9 cellular contexts compared by ENCODE assay signal in the genomic region with DNA sequence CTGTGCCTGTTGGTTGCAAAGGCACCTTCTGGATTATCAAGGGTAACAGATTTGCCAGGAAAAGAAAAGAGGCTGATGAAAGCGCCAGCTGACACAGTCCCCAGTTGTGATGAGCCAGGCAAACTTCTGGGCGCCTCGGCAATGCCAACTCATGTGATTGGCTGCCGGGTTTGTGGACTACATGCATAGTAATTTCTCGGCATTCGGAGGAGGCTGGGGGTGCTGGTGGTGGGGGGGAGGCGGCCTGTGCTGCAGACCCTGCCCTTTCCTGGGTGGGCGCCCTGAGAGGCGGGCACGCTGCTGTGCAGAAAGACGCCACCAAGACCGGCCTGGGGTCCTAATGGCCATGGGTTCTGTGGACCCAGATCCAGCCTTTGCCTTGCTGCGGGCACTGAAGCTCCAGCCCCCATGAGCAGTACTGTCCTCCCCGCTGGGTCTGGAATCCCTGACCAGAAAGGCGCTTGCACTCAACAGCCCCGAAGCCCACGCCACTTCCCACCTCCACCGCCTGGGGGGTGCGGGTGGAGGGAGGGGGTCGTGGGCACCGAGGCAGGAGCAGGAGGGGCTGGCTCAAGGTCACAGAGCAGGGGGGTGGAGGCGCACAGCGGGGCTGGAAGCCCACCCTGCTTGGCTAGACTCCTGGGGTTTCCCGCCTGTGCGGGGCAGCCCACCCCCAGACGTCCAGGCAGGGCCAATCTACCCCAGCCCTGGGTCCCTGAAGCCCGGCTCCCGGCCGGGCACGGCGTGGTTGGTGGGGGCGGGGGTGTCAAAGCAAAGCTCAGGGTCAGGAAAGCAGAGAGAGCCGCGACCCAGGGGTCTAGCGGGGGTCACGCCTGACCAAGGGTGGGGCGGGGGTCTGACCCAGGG. TPM values are rescaled to one million over a fixed set of nuclear protein-coding genes. Genes with fewer than 3 reads are reported as not detected.
DNase-seq lines count a peak whose midpoint lies in the region; ATAC-seq and TF ChIP-seq lines count a peak whose summit lies in the region.
"Had no signal": no experiment of that assay in that cellular context is flagged by ENCODE, and none has a peak within 500 bp of the region (broad histone marks: within the 10 kb centered on the region; RNA-seq: fewer than 3 reads in every experiment).

No MANE protein-coding gene starts in this region.

- TF ChIP-seq CTCF in heart left ventricle (IDR thresholded peaks at IDR 0.05) (no peak), prostate gland (IDR thresholded peaks at IDR 0.05) (no peak)

- H3K27me3 ChIP-seq in heart left ventricle = peaks cover 7 to 31% (median 14%) of the 10 kb centered on the region in 9 donors
- H3K27me3 ChIP-seq in prostate gland (replicated peaks; ENCODE audit: insufficient read depth) = no peaks in the 10 kb centered on the region

- H3K9me3 ChIP-seq in heart left ventricle (peaks cover 0 to 9% (median 3%) of the 10 kb centered on the region in 12 donors), prostate gland (no peaks in the 10 kb centered on the region)

- H3K4me1 ChIP-seq in heart left ventricle (peaks cover 0 to 38% (median 13%) of the 10 kb centered on the region in 12 donors), prostate gland (replicated peaks) (peaks cover 7% of the 10 kb centered on the region)

- no peak for ATAC-seq in T-cell (replicated peaks in 1 of 4)
- peak; percentile 41 to 72 (median 58) for ATAC-seq in heart left ventricle
- ATAC-seq in HG02610 (IDR thresholded peaks at IDR 0.05; ENCODE audit: unreplicated experiment) = no peak
- no peak for ATAC-seq in HG03045 (IDR thresholded peaks at IDR 0.05; ENCODE audit: unreplicated experiment)
- ATAC-seq: activated CD8-positive, alpha-beta T cell treated with anti-CD3 and anti-CD28 coated beads, Interleukin-2, amount 10 ng/mL, durations not matched to agents 7 days and 5 days had no signal

- peaks cover 1 to 9% (median 2%) of the 10 kb centered on the region in 3 donors for H3K9me3 Mint-ChIP-seq in T-cell
- H3K9me3 Mint-ChIP-seq in T-helper 2 cell treated with Interferon-gamma antibody and Interleukin-4, amounts not matched to agents 5 μg/mL and 100 μg/mL, for 36 hours = peaks cover 9% of the 10 kb centered on the region

- intact Hi-C loops in heart left ventricle (cut with DNase I) = loop anchor here in 4 of 10 donors (2.0 to 10.0 kb wide), 4 partner anchors 15 to 58 kb away; no protein-coding TSS in a partner anchor
- intact Hi-C loops in prostate gland (cut with DNase I) = no loop called here

- H3K27ac ChIP-seq in heart left ventricle = peak overlapping the region; percentile 53 to 95 (median 86)
- H3K27ac ChIP-seq in prostate gland = no peak overlapping the region

- peaks cover 0 to 4% (median 0%) of the 10 kb centered on the region in 9 donors for H3K36me3 ChIP-seq in heart left ventricle
- H3K36me3 ChIP-seq in prostate gland = no peaks in the 10 kb centered on the region

- DNase-seq in ELR (ENCODE audit: low read depth) (peak; percentile 31), T-cell (no peak), heart left ventricle (peak in 4 of 5 donors; percentile 49 to 84 (median 74)), prostate gland (ENCODE audit: low spot score) (no peak)
- DNase-seq in effector CD8-positive, alpha-beta T cell (lab: John Stamatoyannopoulos, UW) = no peak
- DNase-seq in T-helper 2 cell treated with Interferon-gamma antibody and Interleukin-4, amounts not matched to agents 5 μg/mL and 100 μg/mL, for 36 hours (ENCODE audit: low spot score) = no peak
- DNase-seq: activated CD8-positive, alpha-beta T cell treated with anti-CD3 and anti-CD28 coated beads, Interleukin-2, amount 10 ng/mL, durations not matched to agents 7 days and 5 days had no signal

- CTCF ChIA-PET in T-cell (lab: Charles Lee) = interaction anchor here in 1 of 2 donors (0.6 kb wide), 1 partner anchor 221 kb away, joined by 4 read pairs; no protein-coding TSS in a partner anchor

- peaks cover 6% of the 10 kb centered on the region for H3K36me3 Mint-ChIP-seq in T-cell
- peaks cover 4% of the 10 kb centered on the region for H3K36me3 Mint-ChIP-seq in T-helper 2 cell treated with Interferon-gamma antibody and Interleukin-4, amounts not matched to agents 5 μg/mL and 100 μg/mL, for 36 hours (ENCODE audit: low read depth)

- POLR2A ChIA-PET in T-cell (lab: Charles Lee) = no interaction called here

- H3K27me3 Mint-ChIP-seq in T-cell = peaks cover 18 to 50% of the 10 kb centered on the region in 2 donors
- H3K27me3 Mint-ChIP-seq in T-helper 2 cell treated with Interferon-gamma antibody and Interleukin-4, amounts not matched to agents 5 μg/mL and 100 μg/mL, for 36 hours (ENCODE audit: low read depth) = peaks cover 24% of the 10 kb centered on the region

- WGBS in heart left ventricle, 4 donors = 2 to 6% (median 2%) methylated on average over 35 to 37 of the region's 37 CpGs
- 10% methylated on average over 36 of the region's 37 CpGs for WGBS in prostate gland

- peak overlapping the region; percentile 25 to 62 (median 59) for H3K4me3 Mint-ChIP-seq in T-cell
- H3K4me3 Mint-ChIP-seq in T-helper 2 cell treated with Interferon-gamma antibody and Interleukin-4, amounts not matched to agents 5 μg/mL and 100 μg/mL, for 36 hours = no peak overlapping the region
- H3K4me3 Mint-ChIP-seq: activated CD8-positive, alpha-beta T cell treated with anti-CD3 and anti-CD28 coated beads, Interleukin-2, amount 10 ng/mL, durations not matched to agents 7 days and 5 days had no signal

- peak overlapping the region; percentile 39 to 78 (median 58) for H3K4me3 ChIP-seq in heart left ventricle
- peak overlapping the region; percentile 36 to 59 for H3K4me3 ChIP-seq in prostate gland

- H3K27ac Mint-ChIP-seq in T-cell = no peak overlapping the region
- no peak overlapping the region for H3K27ac Mint-ChIP-seq in T-helper 2 cell treated with Interferon-gamma antibody and Interleukin-4, amounts not matched to agents 5 μg/mL and 100 μg/mL, for 36 hours
- H3K27ac Mint-ChIP-seq: activated CD8-positive, alpha-beta T cell treated with anti-CD3 and anti-CD28 coated beads, Interleukin-2, amount 10 ng/mL, durations not matched to agents 7 days and 5 days had no signal

- peaks cover 0 to 8% (median 5%) of the 10 kb centered on the region in 3 donors for H3K4me1 Mint-ChIP-seq in T-cell
- peaks cover 2% of the 10 kb centered on the region for H3K4me1 Mint-ChIP-seq in T-helper 2 cell treated with Interferon-gamma antibody and Interleukin-4, amounts not matched to agents 5 μg/mL and 100 μg/mL, for 36 hours (ENCODE audit: low read depth)

- TF ChIP-seq POLR2A in heart left ventricle (IDR thresholded peaks at IDR 0.05) = peak in 1 of 2 donors; percentile 24
- no peak for TF ChIP-seq POLR2A in prostate gland (IDR thresholded peaks at IDR 0.05)

RNA-seq across cellular contexts. Expression of a gene that starts 1.0 kb away (rescaled TPM):
- total RNA-seq in T-cell (under 1 TPM; 0.53 to 0.70 (median 0.60) TPM), heart left ventricle (100 to 1,000 TPM in 6 of 9 donors, 10 to 100 TPM in 3; 77.4 to 191 (median 142) TPM), prostate gland (10 to 100 TPM in 1 of 2 donors, 1 to 10 TPM in 1; 3.8 to 24.6 TPM)
- 100 to 1,000 TPM; 112 to 168 TPM for polyA plus RNA-seq in heart left ventricle
- total RNA-seq: activated CD8-positive, alpha-beta T cell treated with anti-CD3 and anti-CD28 coated beads, Interleukin-2, amount 10 ng/mL, durations not matched to agents 7 days and 5 days had no signal

RNA-seq across cellular contexts. Expression of a gene that starts 17.6 kb away (rescaled TPM):
- total RNA-seq in T-cell (1 to 10 TPM; 4.5 to 7.2 (median 5.7) TPM), heart left ventricle (10 to 100 TPM; 13.9 to 46.4 (median 32.5) TPM), prostate gland (10 to 100 TPM in 1 of 2 donors, 1 to 10 TPM in 1; 8.7 to 22.9 TPM)
- polyA plus RNA-seq in heart left ventricle = 10 to 100 TPM; 11.7 to 22.5 TPM

RNA-seq across cellular contexts. Expression of a gene that starts 19.7 kb away (rescaled TPM):
- total RNA-seq in T-cell (10 to 100 TPM; 13.2 to 24.5 (median 19.6) TPM), heart left ventricle (10 to 100 TPM; 16.4 to 33.3 (median 21.7) TPM), prostate gland (10 to 100 TPM; 46.6 to 67.9 TPM)
- polyA plus RNA-seq in heart left ventricle = 10 to 100 TPM; 31.2 to 63.7 TPM

Comparison
In these comparisons a context has a peak if more than half of its experiments do, and no peak if none do; other contexts are left out.
1. DNase-seq: peak in ELR (single experiment) and heart left ventricle (4 of 5); none in T-cell (0 of 34), prostate gland (single experiment), effector CD8-positive, alpha-beta T cell (single experiment) and T-helper 2 cell treated with Interferon-gamma antibody and Interleukin-4, amounts not matched to agents 5 μg/mL and 100 μg/mL, for 36 hours (single experiment).
2. ATAC-seq: peak in heart left ventricle (4 of 4); none in T-cell (0 of 4), HG02610 (single experiment) and HG03045 (single experiment).
3. H3K27ac ChIP-seq: peak in heart left ventricle (12 of 12); none in prostate gland (0 of 2).